Comparison of ENCODE assay signal across 22 cellular contexts in the genomic region with DNA sequence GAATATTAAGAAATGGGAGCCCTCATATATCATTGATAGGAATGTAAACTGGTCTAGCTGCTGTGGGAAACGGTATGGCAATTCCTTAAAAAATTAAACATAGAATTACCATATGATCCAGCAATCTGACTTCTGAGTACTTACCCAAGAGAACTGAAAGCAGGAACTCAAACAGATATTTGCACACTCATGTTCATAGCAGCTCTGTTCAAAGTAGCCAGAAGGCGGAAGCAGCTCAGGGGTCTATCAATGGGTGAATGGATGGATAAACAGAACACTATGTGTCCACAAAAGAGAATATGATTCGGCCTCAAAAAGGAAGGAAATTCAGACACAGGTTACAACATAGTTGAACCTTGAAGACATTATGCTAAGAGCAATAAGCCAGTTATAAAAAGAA.
DNase-seq lines count a peak whose midpoint lies in the region; ATAC-seq and TF ChIP-seq lines count a peak whose summit lies in the region.
"Had no signal": no experiment of that assay in that cellular context is flagged by ENCODE, and none has a peak within 500 bp of the region (broad histone marks: within the 10 kb centered on the region; RNA-seq: fewer than 3 reads in every experiment).

No MANE protein-coding gene starts in this region.

- no peak overlapping the region for H3K18ac ChIP-seq in IMR-90 (ENCODE audit: low read depth, low read length)

- H3K4ac ChIP-seq in IMR-90 (ENCODE audit: low read depth, low read length) = no peak overlapping the region

- no peaks in the 10 kb centered on the region for H3K36me3 ChIP-seq in IMR-90 (ENCODE audit: control insufficient read depth, insufficient read depth, low read length)

- peaks cover 10% of the 10 kb centered on the region for H3K4me1 ChIP-seq in IMR-90 (ENCODE audit: control insufficient read depth, insufficient read depth, low read length)

- no peaks in the 10 kb centered on the region for H3K27me3 ChIP-seq in IMR-90 (ENCODE audit: control insufficient read depth, insufficient read depth, low read length)

- peaks cover 72% of the 10 kb centered on the region for H3K4me1 Mint-ChIP-seq in dendritic cell treated with granulocyte-macrophage colony-stimulating factor and Interleukin-4, amounts not matched to agents 40 ng/mL and 50 ng/mL, for 4 days (ENCODE audit: low read depth)
- H3K4me1 Mint-ChIP-seq in stimulated activated naive B cell treated with anti-CD40 and anti-IgM and Interleukin-4, amounts not matched to agents 10 μg/mL and 1 μg/mL and 100 μg/mL, for 72 hours = peaks cover 16% of the 10 kb centered on the region in 2 donors
- H3K4me1 Mint-ChIP-seq in stimulated activated naive CD8-positive, alpha-beta T cell treated with anti-CD3 and anti-CD28 coated beads, Interleukin-15, amount 100 ng/mL, for 72 hours = no peaks in the 10 kb centered on the region
- H3K4me1 Mint-ChIP-seq: T-cell had no signal

- no peak overlapping the region for H3K9ac ChIP-seq in IMR-90 (ENCODE audit: low read depth, low read length)
- H3K9ac ChIP-seq: KMS-11, SK-N-SH had no signal

- DNase-seq in IMR-90 (no peak), NOMO-1 treated with dmso at 0.1 percent for 144 hours (lab: John Stamatoyannopoulos, UW; ENCODE audit: unreplicated experiment) (peak; percentile 10), NCI-H2196 (lab: John Stamatoyannopoulos, UW; ENCODE audit: unreplicated experiment) (no peak)
- no peak for DNase-seq in stimulated activated naive B cell treated with anti-CD40 and anti-IgM and Interleukin-4, amounts not matched to agents 10 μg/mL and 1 μg/mL and 100 μg/mL, for 72 hours
- no peak for DNase-seq in stimulated activated CD8-positive, alpha-beta memory T cell treated with anti-CD3 and anti-CD28 coated beads, Interleukin-4, amount 100 ng/mL, for 48 hours
- no peak for DNase-seq in stimulated activated naive CD8-positive, alpha-beta T cell treated with anti-CD3 and anti-CD28 coated beads, Interleukin-15, amount 100 ng/mL, for 72 hours
- DNase-seq: ACHN, DMS79 treated with DMSO at 0.1 percent for 48 hours, HCEC 1CT, NCI-H1092, NCI-H2081, NCI-H510A, NCI-H774, SK-N-SH, T-cell had no signal

- H2AK9ac ChIP-seq in IMR-90 (replicated peaks; ENCODE audit: low read depth, low read length, poor library complexity) = no peak overlapping the region

- no peak overlapping the region for H3K14ac ChIP-seq in IMR-90 (replicated peaks; ENCODE audit: low read depth, low read length)

- no peak overlapping the region for H4K91ac ChIP-seq in IMR-90 (ENCODE audit: insufficient read depth, low read depth, low read length)

- H3K9me1 ChIP-seq in IMR-90 (ENCODE audit: insufficient read depth, low read length) = peaks cover 19% of the 10 kb centered on the region

- no peak overlapping the region for H4K5ac ChIP-seq in IMR-90 (ENCODE audit: low read depth, low read length)

- H3K9me3 Mint-ChIP-seq in dendritic cell treated with granulocyte-macrophage colony-stimulating factor and Interleukin-4, amounts not matched to agents 40 ng/mL and 50 ng/mL, for 4 days = no peaks in the 10 kb centered on the region
- H3K9me3 Mint-ChIP-seq in stimulated activated naive B cell treated with anti-CD40 and anti-IgM and Interleukin-4, amounts not matched to agents 10 μg/mL and 1 μg/mL and 100 μg/mL, for 72 hours = peaks cover 0 to 2% of the 10 kb centered on the region in 2 donors
- no peaks in the 10 kb centered on the region for H3K9me3 Mint-ChIP-seq in stimulated activated naive CD8-positive, alpha-beta T cell treated with anti-CD3 and anti-CD28 coated beads, Interleukin-15, amount 100 ng/mL, for 72 hours
- H3K9me3 Mint-ChIP-seq: GM23338, T-cell had no signal

- in situ Hi-C loops in IMR-90 (cut with MboI; ENCODE audit: low sequenced_read_pairs) = no loop called here

- ATAC-seq in IMR-90 (ENCODE audit: low read depth) = 0 out of 2 replicates have a peak, but pooled peaks have one; percentile 39
- ATAC-seq in stimulated activated naive B cell treated with anti-CD40 and anti-IgM and Interleukin-4, amounts not matched to agents 10 μg/mL and 1 μg/mL and 100 μg/mL, for 72 hours (replicated peaks) = peak; percentile 57 to 70
- ATAC-seq in HG02870 (IDR thresholded peaks at IDR 0.05; ENCODE audit: unreplicated experiment) = no peak
- ATAC-seq in stimulated activated naive CD8-positive, alpha-beta T cell treated with anti-CD3 and anti-CD28 coated beads, Interleukin-15, amount 100 ng/mL, for 72 hours = no peak
- ATAC-seq: GM23338, HepG2, Right ventricle myocardium inferior, T-cell had no signal

- H3K23ac ChIP-seq in IMR-90 (ENCODE audit: low read depth, low read length) = no peak overlapping the region

- no peaks in the 10 kb centered on the region for H3K9me3 ChIP-seq in IMR-90 (ENCODE audit: control insufficient read depth, insufficient read depth, low read length)
- H3K9me3 ChIP-seq: SK-N-SH had no signal

- TF ChIP-seq CTCF in IMR-90 (conservative IDR thresholded peaks at IDR 0.05; ENCODE audit: low read depth, low read length) = no peak

- H3K79me1 ChIP-seq in IMR-90 (ENCODE audit: low read depth in 1 of 2, low read length in 2 of 2) = no peaks in the 10 kb centered on the region; a peak in 1 of 4 replicates

- no peak overlapping the region for H3K4me3 ChIP-seq in IMR-90 (ENCODE audit: insufficient read depth, low read depth, low read length)
- H3K4me3 ChIP-seq: GM23338 had no signal

- H3K36me3 Mint-ChIP-seq in dendritic cell treated with granulocyte-macrophage colony-stimulating factor and Interleukin-4, amounts not matched to agents 40 ng/mL and 50 ng/mL, for 4 days (ENCODE audit: low read depth) = no peaks in the 10 kb centered on the region
- H3K36me3 Mint-ChIP-seq in stimulated activated naive B cell treated with anti-CD40 and anti-IgM and Interleukin-4, amounts not matched to agents 10 μg/mL and 1 μg/mL and 100 μg/mL, for 72 hours = no peaks in the 10 kb centered on the region
- H3K36me3 Mint-ChIP-seq: T-cell had no signal

- peak overlapping the region; percentile 1 for H3K4me3 Mint-ChIP-seq in dendritic cell treated with granulocyte-macrophage colony-stimulating factor and Interleukin-4, amounts not matched to agents 40 ng/mL and 50 ng/mL, for 4 days
- no peak overlapping the region for H3K4me3 Mint-ChIP-seq in stimulated activated naive B cell treated with anti-CD40 and anti-IgM and Interleukin-4, amounts not matched to agents 10 μg/mL and 1 μg/mL and 100 μg/mL, for 72 hours
- no peak overlapping the region for H3K4me3 Mint-ChIP-seq in stimulated activated naive CD8-positive, alpha-beta T cell treated with anti-CD3 and anti-CD28 coated beads, Interleukin-15, amount 100 ng/mL, for 72 hours
- H3K4me3 Mint-ChIP-seq: GM23338, T-cell had no signal

- no peaks in the 10 kb centered on the region for H3K27me3 Mint-ChIP-seq in dendritic cell treated with granulocyte-macrophage colony-stimulating factor and Interleukin-4, amounts not matched to agents 40 ng/mL and 50 ng/mL, for 4 days
- no peaks in the 10 kb centered on the region for H3K27me3 Mint-ChIP-seq in stimulated activated naive B cell treated with anti-CD40 and anti-IgM and Interleukin-4, amounts not matched to agents 10 μg/mL and 1 μg/mL and 100 μg/mL, for 72 hours
- peaks cover 6% of the 10 kb centered on the region for H3K27me3 Mint-ChIP-seq in stimulated activated naive CD8-positive, alpha-beta T cell treated with anti-CD3 and anti-CD28 coated beads, Interleukin-15, amount 100 ng/mL, for 72 hours

- no peak for TF ChIP-seq RAD21 in IMR-90 (IDR thresholded peaks at IDR 0.05; ENCODE audit: low read length)

- H2BK15ac ChIP-seq in IMR-90 (ENCODE audit: low read depth, low read length) = no peak overlapping the region

- H3K56ac ChIP-seq in IMR-90 (ENCODE audit: extremely low read depth, insufficient read depth, low read length) = no peak overlapping the region

- H3K27ac ChIP-seq in IMR-90 (ENCODE audit: insufficient read depth, low read length) = no peak overlapping the region
- H3K27ac ChIP-seq: C4-2B, KMS-11 had no signal

- no peak overlapping the region for H3K4me2 ChIP-seq in IMR-90 (ENCODE audit: low read depth, low read length)
- H3K4me2 ChIP-seq: GM23338, KMS-11, SK-N-SH had no signal

- no peak overlapping the region for H2AK5ac ChIP-seq in IMR-90 (ENCODE audit: low read depth, low read length)

- dilution Hi-C loops in IMR-90 (cut with HindIII; ENCODE audit: low sequenced_read_pairs, unreplicated experiment) = no loop called here

- no TSS peak for BruUV-seq in IMR-90 (replicated peaks; lab: Mats Ljungman, UMichigan)

- no peak overlapping the region for H2BK120ac ChIP-seq in IMR-90 (ENCODE audit: low read depth, low read length)

- H4K8ac ChIP-seq in IMR-90 (ENCODE audit: low read depth in 2 of 2, low read length in 2 of 2) = 0 out of 4 replicates have a peak overlapping the region, but pooled peaks of 1 of the 2 experiments have one; percentile 3

- CTCF ChIA-PET in IMR-90 (lab: Yijun Ruan, JAX) = no interaction called here

- no CpG with 5 or more reads among the region's 3 CpGs for WGBS in IMR-90 (ENCODE audit: extremely low coverage in 2 of 2, insufficient read length in 1 of 2), 2 experiments

- no peak overlapping the region for H2BK5ac ChIP-seq in IMR-90 (ENCODE audit: low read depth, low read length, poor library complexity, severe bottlenecking)

- H2AFZ ChIP-seq in IMR-90 (replicated peaks; ENCODE audit: low read length, poor library complexity) = no peak overlapping the region
- H2AFZ ChIP-seq: GM23338 had no signal

- TF ChIP-seq POLR2A in IMR-90 (IDR thresholded peaks at IDR 0.05; ENCODE audit: low read depth, low read length) = no peak

- peak overlapping the region; percentile 80 for H3K27ac Mint-ChIP-seq in dendritic cell treated with granulocyte-macrophage colony-stimulating factor and Interleukin-4, amounts not matched to agents 40 ng/mL and 50 ng/mL, for 4 days
- no peak overlapping the region for H3K27ac Mint-ChIP-seq in stimulated activated naive B cell treated with anti-CD40 and anti-IgM and Interleukin-4, amounts not matched to agents 10 μg/mL and 1 μg/mL and 100 μg/mL, for 72 hours
- no peak overlapping the region for H3K27ac Mint-ChIP-seq in stimulated activated naive CD8-positive, alpha-beta T cell treated with anti-CD3 and anti-CD28 coated beads, Interleukin-15, amount 100 ng/mL, for 72 hours
- H3K27ac Mint-ChIP-seq: GM23338, T-cell had no signal

- intact Hi-C loops in IMR-90 (cut with micrococcal nuclease) = no loop called here
- intact Hi-C loops in dendritic cell treated with granulocyte-macrophage colony-stimulating factor and Interleukin-4, amounts not matched to agents 40 ng/mL and 50 ng/mL, for 4 days (cut with micrococcal nuclease) = no loop called here

- no peaks in the 10 kb centered on the region for H4K20me1 ChIP-seq in IMR-90 (ENCODE audit: insufficient read depth, low read length)

- POLR2A ChIA-PET in IMR-90 (lab: Charles Lee; ENCODE audit: unreplicated experiment) = no interaction called here

- no peak overlapping the region for H2BK20ac ChIP-seq in IMR-90 (ENCODE audit: low read depth, low read length)

TF ChIP-seq in IMR-90, 13 proteins besides CTCF, POLR2A, EP300 and RAD21 (continues in another document):
- no peak for TF ChIP-seq BHLHE40 (IDR thresholded peaks at IDR 0.05; ENCODE audit: low read depth, low read length)

Comparison
In these comparisons a context has a peak if more than half of its experiments do, and no peak if none do; other contexts are left out.
1. ATAC-seq: peak in IMR-90 (single experiment) and stimulated activated naive B cell treated with anti-CD40 and anti-IgM and Interleukin-4, amounts not matched to agents 10 μg/mL and 1 μg/mL and 100 μg/mL, for 72 hours (2 of 2); none in HG02870 (single experiment) and stimulated activated naive CD8-positive, alpha-beta T cell treated with anti-CD3 and anti-CD28 coated beads, Interleukin-15, amount 100 ng/mL, for 72 hours (single experiment).